ENCODE assay signal across 2 cellular contexts in genomic region chr20:50977066-50978045, GRCh38.
TF ChIP-seq lines count a peak whose summit lies in the region.

No MANE protein-coding gene starts in this region.

TF ChIP-seq in HEK293T, 16 proteins besides CTCF, POLR2A, EP300 and RAD21 (continued from another document):
- TF ChIP-seq FOXK2 (IDR thresholded peaks at IDR 0.05) = no peak
TF ChIP-seq in HEK293T: peak in this region for 0.

TF ChIP-seq in GM23338, 12 proteins besides CTCF, POLR2A, EP300 and RAD21 (continued from another document):
- TF ChIP-seq ZNF462 (CRISPR knock-in tag; IDR thresholded peaks at IDR 0.05) = no peak
- TF ChIP-seq JUNB (IDR thresholded peaks at IDR 0.05; ENCODE audit: unreplicated experiment) = no peak
- TF ChIP-seq POLR2AphosphoS5 (IDR thresholded peaks at IDR 0.05; ENCODE audit: low read depth) = no peak
- TF ChIP-seq STAT1 (IDR thresholded peaks at IDR 0.05; ENCODE audit: unreplicated experiment) = no peak
- no peak for TF ChIP-seq ZNF114 (CRISPR knock-in tag; IDR thresholded peaks at IDR 0.05)
- no peak for TF ChIP-seq EZH2phosphoT487 (IDR thresholded peaks at IDR 0.05; ENCODE audit: unreplicated experiment)
- no peak for TF ChIP-seq CREB1 (CRISPR knock-in tag; IDR thresholded peaks at IDR 0.05; ENCODE audit: low read depth)
